Comparison of ENCODE assay signal across 9 cellular contexts in genomic region chr22:46050916-46051614, GRCh38.
DNase-seq lines count a peak whose midpoint lies in the region; ATAC-seq and TF ChIP-seq lines count a peak whose summit lies in the region.
"Had no signal": no experiment of that assay in that cellular context is flagged by ENCODE, and none has a peak within 500 bp of the region (broad histone marks: within the 10 kb centered on the region; RNA-seq: fewer than 3 reads in every experiment).

No MANE protein-coding gene starts in this region.

- no peak for TF ChIP-seq EP300 in transverse colon (IDR thresholded peaks at IDR 0.05; ENCODE audit: low read depth)

- DNase-seq in activated T-cell treated with anti-CD3 and anti-CD28 coated beads, Interleukin-2, amount 50 U/mL, for 24 hours, result no peak
- DNase-seq in activated T-cell treated with anti-CD3 and anti-CD28 coated beads for 4 hours, result no peak
- no peak for DNase-seq in effector memory CD8-positive, alpha-beta T cell
- no peak for DNase-seq in naive B cell
- DNase-seq in transverse colon, result peak; percentile 7
- DNase-seq in ureter (ENCODE audit: low spot score), result no peak
- DNase-seq in central memory CD4-positive, alpha-beta T cell, result no peak
- DNase-seq in progenitor cell of endocrine pancreas (ENCODE audit: low spot score, unreplicated experiment), result no peak
- DNase-seq: nucleus accumbens had no signal

- H3K9me3 Mint-ChIP-seq in activated T-cell treated with anti-CD3 and anti-CD28 coated beads, Interleukin-2, amount 50 U/mL, for 24 hours, result no peaks in the 10 kb centered on the region
- H3K9me3 Mint-ChIP-seq in effector memory CD8-positive, alpha-beta T cell, result no peaks in the 10 kb centered on the region
- H3K9me3 Mint-ChIP-seq in naive B cell (no peaks in the 10 kb centered on the region), progenitor cell of endocrine pancreas (ENCODE audit: low read depth) (no peaks in the 10 kb centered on the region)

- H3K36me3 Mint-ChIP-seq in activated T-cell treated with anti-CD3 and anti-CD28 coated beads, Interleukin-2, amount 50 U/mL, for 24 hours (ENCODE audit: low read depth), result peaks cover 7% of the 10 kb centered on the region
- H3K36me3 Mint-ChIP-seq in effector memory CD8-positive, alpha-beta T cell (ENCODE audit: insufficient read depth), result peaks cover 7% of the 10 kb centered on the region
- no peaks in the 10 kb centered on the region for H3K36me3 Mint-ChIP-seq in naive B cell
- no peaks in the 10 kb centered on the region for H3K36me3 Mint-ChIP-seq in progenitor cell of endocrine pancreas (ENCODE audit: insufficient read depth)

- peaks cover 37 to 69% (median 59%) of the 10 kb centered on the region in 4 donors for H3K4me1 ChIP-seq in transverse colon

- H3K9me3 ChIP-seq in transverse colon, result no peaks in the 10 kb centered on the region

- H3K27me3 Mint-ChIP-seq in activated T-cell treated with anti-CD3 and anti-CD28 coated beads, Interleukin-2, amount 50 U/mL, for 24 hours, result no peaks in the 10 kb centered on the region
- H3K27me3 Mint-ChIP-seq in effector memory CD8-positive, alpha-beta T cell, result peaks cover 0 to 27% of the 10 kb centered on the region in 2 donors
- H3K27me3 Mint-ChIP-seq in naive B cell (no peaks in the 10 kb centered on the region), progenitor cell of endocrine pancreas (peaks cover 77% of the 10 kb centered on the region)

- in situ Hi-C loops in transverse colon (cut with MboI; ENCODE audit: low pct_ligation_motif_present in 1 of 4, low pct_unique_long_range_greater_than_20kb in 1 of 4, low sequenced_read_pairs in 3 of 4), result no loop called here

- ATAC-seq in effector memory CD8-positive, alpha-beta T cell (replicated peaks), result no peak
- no peak for ATAC-seq in naive B cell (ENCODE audit: low read depth in 2 of 2)

- H3K27ac Mint-ChIP-seq in activated T-cell treated with anti-CD3 and anti-CD28 coated beads, Interleukin-2, amount 50 U/mL, for 24 hours, result peak overlapping the region; percentile 96
- peak overlapping the region; percentile 71 to 78 for H3K27ac Mint-ChIP-seq in effector memory CD8-positive, alpha-beta T cell
- H3K27ac Mint-ChIP-seq in naive B cell (peak overlapping the region in 5 of 6 donors; percentile 41 to 96 (median 81)), progenitor cell of endocrine pancreas (no peak overlapping the region)

- H3K27ac ChIP-seq in transverse colon, result peak overlapping the region; percentile 97 to 100 (median 99)

- no peaks in the 10 kb centered on the region for H3K36me3 ChIP-seq in transverse colon

- TF ChIP-seq CTCF in transverse colon (IDR thresholded peaks at IDR 0.05) (no peak), progenitor cell of endocrine pancreas (IDR thresholded peaks at IDR 0.05; ENCODE audit: unreplicated experiment) (no peak)

- no peak for TF ChIP-seq POLR2A in transverse colon (IDR thresholded peaks at IDR 0.05)

- no peak overlapping the region for H3K4me3 Mint-ChIP-seq in activated T-cell treated with anti-CD3 and anti-CD28 coated beads, Interleukin-2, amount 50 U/mL, for 24 hours
- H3K4me3 Mint-ChIP-seq in effector memory CD8-positive, alpha-beta T cell, result peak overlapping the region in 1 of 2 donors; percentile 8
- peak overlapping the region in 5 of 8 donors; percentile 12 to 66 (median 53) for H3K4me3 Mint-ChIP-seq in naive B cell
- H3K4me3 Mint-ChIP-seq in progenitor cell of endocrine pancreas (ENCODE audit: low read depth), result no peak overlapping the region

- no peaks in the 10 kb centered on the region for H3K27me3 ChIP-seq in transverse colon

- no peak overlapping the region for H3K4me3 ChIP-seq in transverse colon

- 89 to 100% methylated on average over 1 to 11 of the region's 11 CpGs for WGBS in transverse colon (ENCODE audit: low coverage in 1 of 2), 2 donors

- intact Hi-C loops in transverse colon (cut with DNase I; ENCODE audit: low total_unique reads), result no loop called here

- peaks cover 34% of the 10 kb centered on the region for H3K4me1 Mint-ChIP-seq in activated T-cell treated with anti-CD3 and anti-CD28 coated beads, Interleukin-2, amount 50 U/mL, for 24 hours (ENCODE audit: low read depth)
- peaks cover 6 to 24% of the 10 kb centered on the region in 2 donors for H3K4me1 Mint-ChIP-seq in effector memory CD8-positive, alpha-beta T cell (ENCODE audit: low read depth in 2 of 2)
- H3K4me1 Mint-ChIP-seq in naive B cell (peaks cover 30 to 74% (median 44%) of the 10 kb centered on the region in 3 donors), progenitor cell of endocrine pancreas (ENCODE audit: low read depth) (peaks cover 3% of the 10 kb centered on the region)

Comparison
In these comparisons a context has a peak if more than half of its experiments do, and no peak if none do; other contexts are left out.
1. H3K4me3 Mint-ChIP-seq: peak in naive B cell (5 of 8); none in activated T-cell treated with anti-CD3 and anti-CD28 coated beads, Interleukin-2, amount 50 U/mL, for 24 hours (single experiment) and progenitor cell of endocrine pancreas (single experiment).